8 cellular contexts compared by ENCODE assay signal in the genomic region with DNA sequence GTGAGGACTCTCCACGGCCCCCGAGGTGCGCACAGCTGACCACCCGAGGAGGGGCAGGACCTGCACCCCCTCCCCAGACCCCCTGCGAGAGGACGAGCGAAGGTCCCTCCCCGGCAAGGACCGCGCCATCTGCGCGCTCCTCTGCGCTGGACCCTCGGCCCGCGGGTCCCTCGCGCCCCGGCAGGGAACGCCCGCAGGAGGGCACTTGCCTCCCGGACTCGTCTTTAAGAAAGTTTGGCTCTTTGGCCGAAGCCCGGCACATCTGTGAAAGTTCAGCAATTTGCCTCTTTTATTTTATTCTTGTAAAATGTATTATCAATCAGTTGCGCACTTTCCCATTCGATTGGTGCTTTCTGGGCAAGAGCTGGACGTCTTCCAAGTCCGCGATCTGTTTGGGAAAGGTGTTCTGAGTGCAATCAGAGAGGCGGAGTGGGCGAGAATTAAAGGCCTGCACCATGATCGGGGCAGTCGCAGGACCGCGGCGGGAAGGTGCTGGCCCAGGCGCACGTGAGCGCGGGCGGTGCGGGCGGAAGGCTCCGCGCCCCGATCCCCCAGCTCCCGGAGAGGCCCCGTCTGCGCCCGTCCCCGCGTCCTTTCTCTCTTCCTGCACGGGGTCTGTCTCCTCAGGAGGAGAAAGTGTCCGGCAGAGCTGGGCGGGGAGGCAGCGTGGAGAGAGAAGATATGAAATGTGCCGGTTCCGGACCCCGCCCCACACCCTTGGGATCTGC. TPM values are rescaled to one million over a fixed set of nuclear protein-coding genes. Genes with fewer than 3 reads are reported as not detected.
DNase-seq lines count a peak whose midpoint lies in the region; ATAC-seq lines count a peak whose summit lies in the region.

No MANE protein-coding gene starts in this region.

- peak overlapping the region; percentile 80 for H3K4me2 ChIP-seq in trophoblast cell (ENCODE audit: low read length)

- no peak overlapping the region for H3K4ac ChIP-seq in trophoblast cell (ENCODE audit: low read depth, low read length)

- no peaks in the 10 kb centered on the region for H3K9me3 ChIP-seq in trophoblast cell (ENCODE audit: insufficient read depth, low read depth, low read length)
- no peaks in the 10 kb centered on the region for H3K9me3 ChIP-seq in SJCRH30 (replicated peaks)

- WGBS in trophoblast cell (ENCODE audit: extremely low coverage, insufficient coverage, insufficient read length) = no CpG with 5 or more reads among the region's 60 CpGs

- no peak overlapping the region for H2BK120ac ChIP-seq in trophoblast cell (ENCODE audit: insufficient read depth, low read length, poor library complexity)

- H3K27me3 ChIP-seq in trophoblast cell (ENCODE audit: insufficient read depth, low read length) = peaks cover 28% of the 10 kb centered on the region
- H3K27me3 ChIP-seq in SJCRH30 = no peaks in the 10 kb centered on the region

- H2BK5ac ChIP-seq in trophoblast cell (ENCODE audit: low read depth, low read length, poor library complexity) = no peak overlapping the region

- H3K18ac ChIP-seq in trophoblast cell (ENCODE audit: low read length) = no peak overlapping the region

- peak; percentile 23 for DNase-seq in NCI-H345 (lab: John Stamatoyannopoulos, UW)
- no peak for DNase-seq in NCI-H345 treated with DMSO at 0.1 percent for 48 hours (lab: John Stamatoyannopoulos, UW; ENCODE audit: unreplicated experiment)
- peak; percentile 58 for DNase-seq in activated CD8-positive, alpha-beta memory T cell treated with anti-CD3 and anti-CD28 coated beads, Interleukin-2, amount 50 U/mL, for 48 hours
- DNase-seq in Right ventricle myocardium superior = no peak
- DNase-seq in trophoblast cell = peak; percentile 15 to 43
- DNase-seq in NCI-H1694 treated with DMSO at 0.1 percent for 48 hours (lab: John Stamatoyannopoulos, UW) = no peak
- no peak for DNase-seq in amniotic stem cell (lab: John Stamatoyannopoulos, UW)
- DNase-seq in SJCRH30 = no peak

- peak overlapping the region; percentile 21 for H3K9ac ChIP-seq in trophoblast cell (ENCODE audit: low read length)

- H2AK5ac ChIP-seq in trophoblast cell (ENCODE audit: low read length) = no peak overlapping the region

- H3K79me1 ChIP-seq in trophoblast cell (ENCODE audit: low read length) = no peaks in the 10 kb centered on the region

- intact Hi-C loops in Right ventricle myocardium superior (cut with DNase I) = loop anchor here (5.0 kb wide), 1 partner anchor 117 kb away; no protein-coding TSS in a partner anchor

- no peak overlapping the region for H4K91ac ChIP-seq in trophoblast cell (ENCODE audit: low read depth, low read length)

- no peaks in the 10 kb centered on the region for H3K36me3 ChIP-seq in trophoblast cell (ENCODE audit: control insufficient read depth in 1 of 2, insufficient read depth in 2 of 2, low read length in 2 of 2)
- no peaks in the 10 kb centered on the region for H3K36me3 ChIP-seq in SJCRH30

- H3K23ac ChIP-seq in trophoblast cell (ENCODE audit: low read length) = no peak overlapping the region

- H3K4me3 ChIP-seq in trophoblast cell (ENCODE audit: low read depth, low read length) (peak overlapping the region; percentile 64), SJCRH30 (no peak overlapping the region)

- H3K27ac ChIP-seq in trophoblast cell (ENCODE audit: low read depth, low read length) (no peak overlapping the region), SJCRH30 (no peak overlapping the region)

- peak; percentile 65 for ATAC-seq in Right ventricle myocardium superior (ENCODE audit: poor library complexity)

- H3K79me2 ChIP-seq in trophoblast cell (ENCODE audit: control insufficient read depth, insufficient read depth, low read length, poor library complexity) = no peaks in the 10 kb centered on the region

- no peak overlapping the region for H4K8ac ChIP-seq in trophoblast cell (ENCODE audit: low read depth, low read length)

- no peak overlapping the region for H4K12ac ChIP-seq in trophoblast cell (ENCODE audit: low read depth, low read length)

- no peak overlapping the region for H3K14ac ChIP-seq in trophoblast cell (ENCODE audit: low read length)

- H2BK12ac ChIP-seq in trophoblast cell (ENCODE audit: low read length) = no peak overlapping the region

- H3K4me1 ChIP-seq in trophoblast cell (ENCODE audit: control insufficient read depth in 1 of 2, insufficient read depth in 2 of 2, low read length in 2 of 2) (peaks cover 10 to 11% of the 10 kb centered on the region in 2 experiments), SJCRH30 (no peaks in the 10 kb centered on the region)

- peak overlapping the region; percentile 1 for H2AFZ ChIP-seq in trophoblast cell (ENCODE audit: insufficient read depth, low read length, poor library complexity)

RNA-seq across cellular contexts. Expression of a gene that starts 1.6 kb away (rescaled TPM):
- total RNA-seq in Right ventricle myocardium superior = not detected
- 0.74 and 0.75 TPM in 2 replicates for polyA plus RNA-seq in trophoblast cell (2013)
- 0.43 and 0.65 TPM in 2 replicates for total RNA-seq in SJCRH30 (2014; rRNA removed; shearing (Covaris generic))

RNA-seq across cellular contexts. Expression of a gene that starts 24.8 kb away (rescaled TPM):
- 68.1 TPM for total RNA-seq in Right ventricle myocardium superior
- polyA plus RNA-seq in trophoblast cell (2013) = 126 TPM in 2 replicates
- 241 and 244 TPM in 2 replicates for total RNA-seq in SJCRH30 (2014; rRNA removed; shearing (Covaris generic))

RNA-seq across cellular contexts. Expression of a gene that starts 25.7 kb away (rescaled TPM):
- 7.4 TPM for total RNA-seq in Right ventricle myocardium superior
- polyA plus RNA-seq in trophoblast cell (2013) = 43.4 and 44.4 TPM in 2 replicates
- total RNA-seq in SJCRH30 (2014; rRNA removed; shearing (Covaris generic)) = 16.2 and 21.7 TPM in 2 replicates

Comparison
In these comparisons a context has a peak if more than half of its experiments do, and no peak if none do; other contexts are left out.
1. DNase-seq: peak in NCI-H345 (single experiment), activated CD8-positive, alpha-beta memory T cell treated with anti-CD3 and anti-CD28 coated beads, Interleukin-2, amount 50 U/mL, for 48 hours (single experiment) and trophoblast cell (2 of 2); none in NCI-H345 treated with DMSO at 0.1 percent for 48 hours (single experiment), Right ventricle myocardium superior (single experiment), NCI-H1694 treated with DMSO at 0.1 percent for 48 hours (single experiment), amniotic stem cell (single experiment) and SJCRH30 (0 of 2).